In genomic region chr1:50766688-50767087, GRCh38 we compare ENCODE assay signal across 22 cellular contexts.
"Had no signal": no experiment of that assay in that cellular context is flagged by ENCODE, and none has a peak within 500 bp of the region (broad histone marks: within the 10 kb centered on the region; RNA-seq: fewer than 3 reads in every experiment).

No MANE protein-coding gene starts in this region.

- ATAC-seq: esophagus mucosa; gastrocnemius medialis; heart right ventricle; left cardiac atrium; left lung; naive thymus-derived CD4-positive, alpha-beta T cell; sciatic nerve; stimulated activated memory B cell treated with anti-CD40 and anti-IgM and Interleukin-4, amounts not matched to agents 10 μg/mL and 1 μg/mL and 100 μg/mL, for 72 hours; upper lobe of right lung had no signal

- H3K9me3 Mint-ChIP-seq: neural progenitor cell; stimulated activated naive CD8-positive, alpha-beta T cell treated with anti-CD3 and anti-CD28 coated beads, Interleukin-15, Interleukin-2, amounts not matched to agents 100 ng/mL and 50 ng/mL, for 24 hours had no signal

- H3K4me3 Mint-ChIP-seq: endodermal cell; nephron; neural progenitor cell; stimulated activated memory B cell treated with anti-CD40 and anti-IgM and Interleukin-4, amounts not matched to agents 10 μg/mL and 1 μg/mL and 100 μg/mL, for 72 hours; stimulated activated naive CD8-positive, alpha-beta T cell treated with anti-CD3 and anti-CD28 coated beads, Interleukin-15, Interleukin-2, amounts not matched to agents 100 ng/mL and 50 ng/mL, for 24 hours had no signal

- H3K27ac Mint-ChIP-seq: endodermal cell; nephron; neural progenitor cell; stimulated activated memory B cell treated with anti-CD40 and anti-IgM and Interleukin-4, amounts not matched to agents 10 μg/mL and 1 μg/mL and 100 μg/mL, for 72 hours; stimulated activated naive CD8-positive, alpha-beta T cell treated with anti-CD3 and anti-CD28 coated beads, Interleukin-15, Interleukin-2, amounts not matched to agents 100 ng/mL and 50 ng/mL, for 24 hours had no signal

- DNase-seq: dorsolateral prefrontal cortex; effector CD4-positive, alpha-beta T cell; endodermal cell; foreskin fibroblast; gastrocnemius medialis; heart right ventricle; hippocampal formation; left cardiac atrium; left lung; mesendoderm; midbrain; naive thymus-derived CD4-positive, alpha-beta T cell; stimulated activated CD4-positive, alpha-beta T cell treated with anti-CD3 and anti-CD28 coated beads, Interleukin-2, amount 100 ng/mL, for 24 hours; stimulated activated CD4-positive, alpha-beta T cell treated with anti-CD3 and anti-CD28 coated beads, Interleukin-4, amount 100 ng/mL, for 24 hours; upper lobe of right lung; uterus had no signal

- H3K4me1 Mint-ChIP-seq: nephron, neural progenitor cell had no signal

- H3K27me3 Mint-ChIP-seq: naive thymus-derived CD4-positive, alpha-beta T cell; stimulated activated memory B cell treated with anti-CD40 and anti-IgM and Interleukin-4, amounts not matched to agents 10 μg/mL and 1 μg/mL and 100 μg/mL, for 72 hours; stimulated activated naive CD8-positive, alpha-beta T cell treated with anti-CD3 and anti-CD28 coated beads, Interleukin-15, Interleukin-2, amounts not matched to agents 100 ng/mL and 50 ng/mL, for 24 hours had no signal
